13 cellular contexts compared by ENCODE assay signal in the genomic region with DNA sequence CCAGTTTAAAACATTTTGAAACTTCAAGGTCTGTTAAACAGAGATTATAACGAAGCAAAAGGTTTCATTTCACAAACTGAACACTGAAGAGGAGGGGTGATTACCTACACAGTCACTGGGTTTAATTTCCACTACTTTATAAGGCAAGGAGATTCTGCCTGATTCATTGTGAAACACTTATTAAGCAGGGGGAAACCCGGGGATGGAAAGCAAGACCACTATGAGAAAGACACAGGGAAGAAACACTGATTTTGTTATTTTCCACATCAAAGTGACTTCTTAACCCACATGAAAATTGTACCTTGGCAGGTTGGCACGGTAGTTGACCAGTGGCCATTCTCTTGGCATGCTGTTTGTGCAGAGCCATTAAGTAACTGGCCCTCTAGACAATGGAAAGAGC. TPM values are rescaled to one million over a fixed set of nuclear protein-coding genes. Genes with fewer than 3 reads are reported as not detected.
DNase-seq lines count a peak whose midpoint lies in the region; ATAC-seq and TF ChIP-seq lines count a peak whose summit lies in the region.
"Had no signal": no experiment of that assay in that cellular context is flagged by ENCODE, and none has a peak within 500 bp of the region (broad histone marks: within the 10 kb centered on the region; RNA-seq: fewer than 3 reads in every experiment).

No MANE protein-coding gene starts in this region.

- TF ChIP-seq CTCF in GM10248 (IDR thresholded peaks at IDR 0.05; ENCODE audit: control extremely low read depth, extremely low read depth, low read depth, missing control alignments) (no peak), right atrium auricular region (IDR thresholded peaks at IDR 0.05) (no peak), nephron progenitor cell (IDR thresholded peaks at IDR 0.05) (no peak)

- H3K9me3 Mint-ChIP-seq in activated T-cell treated with anti-CD3 and anti-CD28 coated beads, Interleukin-2, amount 50 U/mL, for 72 hours = no peaks in the 10 kb centered on the region
- no peaks in the 10 kb centered on the region for H3K9me3 Mint-ChIP-seq in nephron progenitor cell

- no peaks in the 10 kb centered on the region for H3K36me3 ChIP-seq in right atrium auricular region
- H3K36me3 ChIP-seq: BLaER1, uterus had no signal

- peak overlapping the region; percentile 65 to 80 for H3K4me3 Mint-ChIP-seq in activated T-cell treated with anti-CD3 and anti-CD28 coated beads, Interleukin-2, amount 50 U/mL, for 72 hours
- H3K4me3 Mint-ChIP-seq in nephron progenitor cell = no peak overlapping the region

- no peaks in the 10 kb centered on the region for H3K4me1 ChIP-seq in right atrium auricular region
- H3K4me1 ChIP-seq: BLaER1, uterus had no signal

- H3K4me3 ChIP-seq in right atrium auricular region = no peak overlapping the region
- H3K4me3 ChIP-seq: BLaER1, uterus had no signal

- H3K27me3 Mint-ChIP-seq in activated T-cell treated with anti-CD3 and anti-CD28 coated beads, Interleukin-2, amount 50 U/mL, for 72 hours (ENCODE audit: low read depth) = no peaks in the 10 kb centered on the region
- H3K27me3 Mint-ChIP-seq in nephron progenitor cell (ENCODE audit: low read depth, poor library complexity) = peaks cover 47% of the 10 kb centered on the region

- POLR2A ChIA-PET in GM10248 (lab: Yijun Ruan, JAX) = no interaction called here

- no peaks in the 10 kb centered on the region for H3K36me3 Mint-ChIP-seq in activated T-cell treated with anti-CD3 and anti-CD28 coated beads, Interleukin-2, amount 50 U/mL, for 72 hours (ENCODE audit: insufficient read depth in 2 of 2)
- no peaks in the 10 kb centered on the region for H3K36me3 Mint-ChIP-seq in nephron progenitor cell (ENCODE audit: low read depth)

- H3K27ac ChIP-seq in right atrium auricular region = no peak overlapping the region
- H3K27ac ChIP-seq: BLaER1, uterus had no signal

- CTCF ChIA-PET in GM10248 (lab: Yijun Ruan, JAX) = no interaction called here

- ATAC-seq in GM18861 (IDR thresholded peaks at IDR 0.05; ENCODE audit: unreplicated experiment) (peak; percentile 50), HG02852 (IDR thresholded peaks at IDR 0.05; ENCODE audit: unreplicated experiment) (peak; percentile 67)
- ATAC-seq in activated T-cell treated with anti-CD3 and anti-CD28 coated beads, Interleukin-2, amount 50 U/mL, for 72 hours (replicated peaks in 1 of 2) = peak; percentile 93 to 95

- H3K27ac Mint-ChIP-seq in activated T-cell treated with anti-CD3 and anti-CD28 coated beads, Interleukin-2, amount 50 U/mL, for 72 hours = peak overlapping the region; percentile 61
- no peak overlapping the region for H3K27ac Mint-ChIP-seq in nephron progenitor cell

- peaks cover 74% of the 10 kb centered on the region for H3K4me1 Mint-ChIP-seq in activated T-cell treated with anti-CD3 and anti-CD28 coated beads, Interleukin-2, amount 50 U/mL, for 72 hours (ENCODE audit: low read depth)
- no peaks in the 10 kb centered on the region for H3K4me1 Mint-ChIP-seq in nephron progenitor cell

- no peaks in the 10 kb centered on the region for H3K27me3 ChIP-seq in right atrium auricular region
- H3K27me3 ChIP-seq: BLaER1, uterus had no signal

- H3K9me3 ChIP-seq in right atrium auricular region = no peaks in the 10 kb centered on the region
- H3K9me3 ChIP-seq: BLaER1, uterus had no signal

- DNase-seq in GM10248 (ENCODE audit: extremely low spot score) = peak; percentile 22
- peak; percentile 39 to 51 for DNase-seq in activated T-cell treated with anti-CD3 and anti-CD28 coated beads, Interleukin-2, amount 50 U/mL, for 72 hours
- no peak for DNase-seq in islet precursor cell
- no peak for DNase-seq in middle frontal gyrus (ENCODE audit: extremely low spot score, low spot score)
- no peak for DNase-seq in right atrium auricular region (ENCODE audit: low spot score)
- no peak for DNase-seq in nephron progenitor cell
- DNase-seq: NCI-H2171 treated with DMSO at 0.1 percent for 48 hours, uterus had no signal

RNA-seq across cellular contexts. Expression of a gene that starts 8.1 kb away (rescaled TPM):
- 10 to 100 TPM; 37.4 to 81.5 TPM for total RNA-seq in activated T-cell treated with anti-CD3 and anti-CD28 coated beads, Interleukin-2, amount 50 U/mL, for 72 hours
- 10 to 100 TPM in 1 of 2 donors, 1 to 10 TPM in 1; 4.9 to 55.5 TPM for total RNA-seq in right atrium auricular region
- total RNA-seq: chondrocyte, OCI-LY7 had no signal

RNA-seq across cellular contexts. Expression of a gene that starts 35.5 kb away (rescaled TPM):
- total RNA-seq in activated T-cell treated with anti-CD3 and anti-CD28 coated beads, Interleukin-2, amount 50 U/mL, for 72 hours = 1 to 10 TPM; 1.6 to 3.6 TPM
- 10 to 100 TPM; 13.7 to 16.7 TPM for total RNA-seq in right atrium auricular region
- total RNA-seq: chondrocyte, OCI-LY7 had no signal

Comparison
In these comparisons a context has a peak if more than half of its experiments do, and no peak if none do; other contexts are left out.
1. DNase-seq: peak in GM10248 (single experiment) and activated T-cell treated with anti-CD3 and anti-CD28 coated beads, Interleukin-2, amount 50 U/mL, for 72 hours (2 of 2); none in islet precursor cell (single experiment), middle frontal gyrus (single experiment), right atrium auricular region (single experiment) and nephron progenitor cell (single experiment).
2. Peak in every context shown above with its lines, with median percentiles within 50 percentile points of each other: ATAC-seq.